Comparison of ENCODE assay signal across 8 cellular contexts in the genomic region with DNA sequence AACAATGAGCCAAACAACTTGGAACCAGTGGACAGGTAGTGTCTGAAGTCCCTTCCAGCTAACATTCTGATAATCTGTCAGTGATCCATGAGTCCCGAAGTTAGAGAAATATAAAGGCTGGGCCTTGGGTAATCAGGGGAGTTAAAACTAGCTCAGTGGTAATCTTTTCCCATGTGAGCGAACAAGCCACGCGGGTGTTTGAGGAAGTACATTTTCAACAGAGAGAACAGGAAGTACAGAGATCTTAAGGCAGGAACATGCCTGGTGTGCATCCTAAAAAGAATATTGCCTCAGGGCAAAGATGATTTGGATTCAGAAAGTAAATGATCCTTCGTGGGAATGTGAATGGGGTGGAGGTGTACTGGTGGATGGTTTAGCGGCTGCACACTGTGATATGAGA. TPM values are rescaled to one million over a fixed set of nuclear protein-coding genes. Genes with fewer than 3 reads are reported as not detected.
DNase-seq lines count a peak whose midpoint lies in the region; FAIRE-seq and TF ChIP-seq lines count a peak whose summit lies in the region.

No MANE protein-coding gene starts in this region.

- H3K4me2 ChIP-seq in keratinocyte (ENCODE audit: control insufficient read depth, extremely low read depth, insufficient read depth, low read depth, low read length) = peak overlapping the region; percentile 79

- H3K9me3 ChIP-seq in HEK293 (ENCODE audit: control insufficient read depth, insufficient read depth, low read depth, low read length) (no peaks in the 10 kb centered on the region), keratinocyte (ENCODE audit: control insufficient read depth, low read depth, low read length) (no peaks in the 10 kb centered on the region), thyroid gland (no peaks in the 10 kb centered on the region)

- H3K27me3 ChIP-seq in keratinocyte (ENCODE audit: control insufficient read depth, extremely low read depth, insufficient read depth, low read length) = no peaks in the 10 kb centered on the region
- no peaks in the 10 kb centered on the region for H3K27me3 ChIP-seq in thyroid gland

- WGBS in thyroid gland, 2 donors = 73 to 77% methylated on average over 6 of the region's 6 CpGs

- intact Hi-C loops in thyroid gland (cut with DNase I) = no loop called here
- intact Hi-C loops in MCF 10A (cut with micrococcal nuclease) = no loop called here

- FAIRE-seq in keratinocyte (lab: Jason Lieb, UNC) = peak; percentile 70

- dilution Hi-C loops in keratinocyte (cut with MboI; ENCODE audit: extremely low pct_ligation_motif_present, low sequenced_read_pairs) = no loop called here

- H2AFZ ChIP-seq in keratinocyte (ENCODE audit: control insufficient read depth, low read length) = peak overlapping the region; percentile 81

- no peak overlapping the region for H3K4me3 Mint-ChIP-seq in MCF 10A (ENCODE audit: unreplicated experiment)

- H3K36me3 ChIP-seq in HEK293 (ENCODE audit: control insufficient read depth in 2 of 2, insufficient read depth in 1 of 2, low read length in 2 of 2) (no peaks in the 10 kb centered on the region), keratinocyte (ENCODE audit: control insufficient read depth in 2 of 2, extremely low read depth in 1 of 2, insufficient read depth in 2 of 2, low read length in 2 of 2) (no peaks in the 10 kb centered on the region), thyroid gland (no peaks in the 10 kb centered on the region)

- TF ChIP-seq POLR2A in thyroid gland (IDR thresholded peaks at IDR 0.05) = no peak

- H3K9ac ChIP-seq in keratinocyte (ENCODE audit: control insufficient read depth, extremely low read depth, insufficient read depth, low read length) = peak overlapping the region; percentile 35

- no peaks in the 10 kb centered on the region for H3K27me3 Mint-ChIP-seq in MCF 10A (ENCODE audit: insufficient read depth, unreplicated experiment)

- TF ChIP-seq CTCF in C4-2B (conservative IDR thresholded peaks at IDR 0.05) = no peak
- TF ChIP-seq CTCF in HEK293 (tag by site-specific recombination; IDR thresholded peaks at IDR 0.05) = no peak
- peak in 1 of 3 experiments; percentile 11 for TF ChIP-seq CTCF in keratinocyte (optimal IDR thresholded peaks at IDR 0.05 in 1 of 3, IDR thresholded peaks at IDR 0.05 in 1 of 3, conservative IDR thresholded peaks at IDR 0.05 in 1 of 3; ENCODE audit: extremely low read depth in 1 of 3, insufficient read depth in 2 of 3, low read length in 3 of 3)
- TF ChIP-seq CTCF in thyroid gland (IDR thresholded peaks at IDR 0.05) = no peak
- no peak for TF ChIP-seq CTCF in MCF 10A (IDR thresholded peaks at IDR 0.05; ENCODE audit: unreplicated experiment)

- H3K27ac ChIP-seq in C4-2B = peak overlapping the region; percentile 52; the same call in 1 of the 2 replicates
- peak overlapping the region; percentile 62; the same call in 1 of the 2 replicates for H3K27ac ChIP-seq in HEK293 (ENCODE audit: extremely low read depth, low read depth, low read length)
- H3K27ac ChIP-seq in keratinocyte (ENCODE audit: control insufficient read depth, insufficient read depth, low read length) = peak overlapping the region; percentile 73
- H3K27ac ChIP-seq in thyroid gland = peak overlapping the region in 2 of 3 donors; percentile 83 to 93

- H3K27ac Mint-ChIP-seq in MCF 10A (ENCODE audit: low read depth, unreplicated experiment) = no peak overlapping the region

- H3K4me1 Mint-ChIP-seq in MCF 10A (ENCODE audit: insufficient read depth, unreplicated experiment) = peaks cover 19% of the 10 kb centered on the region

- H4K20me1 ChIP-seq in keratinocyte (ENCODE audit: control insufficient read depth, extremely low read depth, insufficient read depth, low read length) = no peaks in the 10 kb centered on the region

- no peaks in the 10 kb centered on the region for H3K36me3 Mint-ChIP-seq in MCF 10A (ENCODE audit: insufficient read depth, unreplicated experiment)

- peak; percentile 26 for DNase-seq in UCSD-AML1 (lab: John Stamatoyannopoulos, UW; ENCODE audit: unreplicated experiment)
- no peak for DNase-seq in keratinocyte (ENCODE audit: low read depth, low spot score)
- peak; percentile 25 to 47 for DNase-seq in thyroid gland
- no peak for DNase-seq in NCI-H1105 treated with DMSO at 0.1 percent for 48 hours (lab: John Stamatoyannopoulos, UW)
- no peak for DNase-seq in activated CD4-positive, alpha-beta T cell treated with anti-CD3 and anti-CD28 coated beads for 1 hour
- DNase-seq in MCF 10A (ENCODE audit: unreplicated experiment) = no peak

- BruUV-seq in MCF 10A (replicated peaks; lab: Mats Ljungman, UMichigan) = no TSS peak

- H3K4me3 ChIP-seq in HEK293 (ENCODE audit: low read depth, low read length) (no peak overlapping the region), keratinocyte (ENCODE audit: control insufficient read depth in 2 of 3, extremely low read depth in 1 of 3, insufficient read depth in 2 of 3, low read depth in 1 of 3, low read length in 3 of 3) (peak overlapping the region in 1 of 3 experiments; percentile 11), thyroid gland (replicated peaks in 1 of 3) (no peak overlapping the region)

- no peaks in the 10 kb centered on the region for H3K9me1 ChIP-seq in keratinocyte (ENCODE audit: control insufficient read depth, extremely low read depth, insufficient read depth, low read length)

- peaks cover 22% of the 10 kb centered on the region for H3K4me1 ChIP-seq in HEK293 (ENCODE audit: control insufficient read depth, insufficient read depth, low read length)
- peaks cover 26% of the 10 kb centered on the region for H3K4me1 ChIP-seq in keratinocyte (ENCODE audit: control insufficient read depth, extremely low read depth, insufficient read depth, low read length)
- H3K4me1 ChIP-seq in thyroid gland = peaks cover 24 to 41% of the 10 kb centered on the region in 2 donors

- H3K79me2 ChIP-seq in keratinocyte (ENCODE audit: control insufficient read depth, insufficient read depth, low read length) = peaks cover 8% of the 10 kb centered on the region

- POLR2A ChIA-PET in HEK293 (lab: Yijun Ruan, JAX) = no interaction called here
- POLR2A ChIA-PET in MCF 10A (lab: Yijun Ruan, JAX) = interaction anchor here (1.4 kb wide), 1 partner anchor 12 kb away, joined by 3 read pairs; no protein-coding TSS in a partner anchor

- CTCF ChIA-PET in HEK293 (lab: Yijun Ruan, JAX) = interaction anchor here (0.5 to 1.0 kb wide), 2 partner anchors 40 to 293 kb away, joined by 3 to 5 read pairs; no protein-coding TSS in a partner anchor
- CTCF ChIA-PET in MCF 10A (lab: Yijun Ruan, JAX) = interaction anchor here (0.6 to 0.8 kb wide), 2 partner anchors 19 to 42 kb away, joined by 3 to 4 read pairs; no protein-coding TSS in a partner anchor

- no peaks in the 10 kb centered on the region for H3K9me3 Mint-ChIP-seq in MCF 10A (ENCODE audit: unreplicated experiment)

TF ChIP-seq in HEK293, 187 proteins besides CTCF, POLR2A, EP300 and RAD21:
- TF ChIP-seq ZNF311 (tag by site-specific recombination; IDR thresholded peaks at IDR 0.05; ENCODE audit: borderline replicate concordance) (no peak), ZNF473 (tag by site-specific recombination; IDR thresholded peaks at IDR 0.05) (no peak), ZNF23 (tag by site-specific recombination; IDR thresholded peaks at IDR 0.05; ENCODE audit: borderline replicate concordance) (no peak), ZNF600 (tag by site-specific recombination; IDR thresholded peaks at IDR 0.05) (no peak), TCF7L2 (IDR thresholded peaks at IDR 0.05; ENCODE audit: borderline replicate concordance, low read depth, low read length) (no peak), REPIN1 (tag by site-specific recombination; IDR thresholded peaks at IDR 0.05; ENCODE audit: low read depth) (no peak), ZNF701 (tag by site-specific recombination; IDR thresholded peaks at IDR 0.05) (no peak), FEZF1 (tag by site-specific recombination; IDR thresholded peaks at IDR 0.05) (no peak)

RNA-seq across cellular contexts. Expression of gene FNIP2, which starts 42.9 kb away (rescaled TPM):
- 5.4 to 11.4 TPM (median 6.2 TPM) in 3 replicates for polyA plus RNA-seq in keratinocyte
- polyA plus RNA-seq in keratinocyte (2011; ENCODE audit: low read depth) = 21.4 TPM
- 3.8 and 5.9 TPM in 2 replicates for polyA plus RNA-seq in keratinocyte (2011; cell fraction: cytosol; rRNA removed)
- polyA plus RNA-seq in keratinocyte (2011; cell fraction: nucleus; rRNA removed) = 8.1 and 10.6 TPM in 2 replicates
- 4.5 and 15.3 TPM in 2 replicates for polyA plus RNA-seq in keratinocyte (2012; ENCODE audit: low replicate concordance)
- 7.2 to 29.5 TPM (median 20.9 TPM) in 3 replicates for polyA minus RNA-seq in keratinocyte
- polyA minus RNA-seq in keratinocyte (2011; cell fraction: cytosol; rRNA and poly(A)+ RNA removed) = 5.8 TPM
- 16.1 and 34.9 TPM in 2 replicates for polyA minus RNA-seq in keratinocyte (2011; cell fraction: nucleus; rRNA and poly(A)+ RNA removed)
- 10 to 100 TPM; 48.9 to 75.8 (median 63.2) TPM for total RNA-seq in thyroid gland
- total RNA-seq in MCF 10A (2022) = 6.4 and 9.3 TPM in 2 replicates

Comparison
In these comparisons a context has a peak if more than half of its experiments do, and no peak if none do; other contexts are left out.
1. DNase-seq: peak in UCSD-AML1 (single experiment) and thyroid gland (2 of 2); none in keratinocyte (single experiment), NCI-H1105 treated with DMSO at 0.1 percent for 48 hours (single experiment), activated CD4-positive, alpha-beta T cell treated with anti-CD3 and anti-CD28 coated beads for 1 hour (single experiment) and MCF 10A (single experiment).
2. Peak in every context shown above with its lines, with median percentiles within 50 percentile points of each other: H3K27ac ChIP-seq.